In the genomic region with DNA sequence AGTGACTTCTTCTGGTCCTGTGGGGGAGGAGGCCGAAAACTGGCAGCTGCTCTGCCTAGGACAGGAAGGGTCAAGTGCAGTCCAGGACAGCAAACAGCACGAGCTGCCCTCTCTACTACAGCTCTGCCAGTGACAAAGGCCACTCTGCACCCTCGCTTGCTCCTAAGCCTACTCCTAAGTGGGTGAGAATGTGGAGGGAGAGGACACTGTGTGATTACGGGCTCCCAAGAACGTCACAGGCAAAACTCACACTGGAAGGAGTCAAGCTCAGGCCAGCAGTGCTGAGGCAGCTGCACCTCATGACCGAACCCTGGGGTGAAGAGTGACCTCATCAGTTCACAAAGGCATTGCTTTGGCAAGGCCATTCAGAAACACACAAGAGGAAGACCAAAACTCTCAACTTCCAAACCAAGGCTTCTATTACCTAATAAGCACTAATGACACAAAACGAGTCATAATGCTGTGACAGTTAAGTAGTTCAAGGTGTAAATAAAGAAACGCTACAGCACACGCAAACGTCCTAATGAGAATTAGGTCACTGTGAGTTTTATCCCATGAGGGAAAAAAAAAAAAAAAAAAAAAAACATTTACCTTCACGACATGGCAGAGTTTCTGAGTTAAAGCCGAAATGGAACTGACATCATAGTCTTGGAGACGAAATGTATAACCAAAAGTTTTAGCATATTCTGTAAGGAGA, we compare ENCODE assay signal across 1 cellular context.
TF ChIP-seq lines count a peak whose summit lies in the region.

No MANE protein-coding gene starts in this region.

TF ChIP-seq in HEK293, 187 proteins besides CTCF, POLR2A, EP300 and RAD21 (continued from another document):
- peak; percentile 88 for TF ChIP-seq ZNF639 (tag by site-specific recombination; IDR thresholded peaks at IDR 0.05)
- TF ChIP-seq SP3 (tag by site-specific recombination; IDR thresholded peaks at IDR 0.05) = peak; percentile 32; the same call in 1 of the 2 replicates
- 0 out of 2 replicates have a peak, but pooled peaks have one; percentile 35 for TF ChIP-seq ZNF324 (tag by site-specific recombination; IDR thresholded peaks at IDR 0.05)
- TF ChIP-seq ZNF600 (tag by site-specific recombination; IDR thresholded peaks at IDR 0.05) = peak; percentile 84
- TF ChIP-seq TSHZ1 (tag by site-specific recombination; IDR thresholded peaks at IDR 0.05; ENCODE audit: borderline replicate concordance) = peak; percentile 67; the same call in 1 of the 2 replicates
- 0 out of 2 replicates have a peak, but pooled peaks have one; percentile 16 for TF ChIP-seq OSR2 (tag by site-specific recombination; IDR thresholded peaks at IDR 0.05)
- peak; percentile 98 for TF ChIP-seq ZNF629 (tag by site-specific recombination; IDR thresholded peaks at IDR 0.05)
- TF ChIP-seq SP7 (tag by site-specific recombination; IDR thresholded peaks at IDR 0.05) = peak; percentile 53
- TF ChIP-seq ZNF776 (tag by site-specific recombination; IDR thresholded peaks at IDR 0.05; ENCODE audit: borderline replicate concordance) = no peak
- peak; percentile 91 for TF ChIP-seq ZBTB21 (tag by site-specific recombination; IDR thresholded peaks at IDR 0.05)
- TF ChIP-seq ZNF24 (tag by site-specific recombination; IDR thresholded peaks at IDR 0.05) = peak; percentile 79; the same call in 1 of the 2 replicates
- TF ChIP-seq PRDM6 (tag by site-specific recombination; IDR thresholded peaks at IDR 0.05) = peak; percentile 59; the same call in 1 of the 2 replicates
- TF ChIP-seq, protein P1, sequence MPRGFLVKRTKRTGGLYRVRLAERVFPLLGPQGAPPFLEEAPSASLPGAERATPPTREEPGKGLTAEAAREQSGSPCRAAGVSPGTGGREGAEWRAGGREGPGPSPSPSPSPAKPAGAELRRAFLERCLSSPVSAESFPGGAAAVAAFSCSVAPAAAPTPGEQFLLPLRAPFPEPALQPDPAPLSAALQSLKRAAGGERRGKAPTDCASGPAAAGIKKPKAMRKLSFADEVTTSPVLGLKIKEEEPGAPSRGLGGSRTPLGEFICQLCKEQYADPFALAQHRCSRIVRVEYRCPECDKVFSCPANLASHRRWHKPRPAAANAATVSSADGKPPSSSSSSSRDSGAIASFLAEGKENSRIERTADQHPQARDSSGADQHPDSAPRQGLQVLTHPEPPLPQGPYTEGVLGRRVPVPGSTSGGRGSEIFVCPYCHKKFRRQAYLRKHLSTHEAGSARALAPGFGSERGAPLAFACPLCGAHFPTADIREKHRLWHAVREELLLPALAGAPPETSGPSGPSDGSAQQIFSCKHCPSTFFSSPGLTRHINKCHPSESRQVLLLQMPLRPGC (tag by site-specific recombination; IDR thresholded peaks at IDR 0.05) = peak; percentile 80
- TF ChIP-seq ZNF366 (tag by site-specific recombination; conservative IDR thresholded peaks at IDR 0.05) = peak; percentile 82
- TF ChIP-seq ZNF623 (tag by site-specific recombination; IDR thresholded peaks at IDR 0.05) = no peak
- TF ChIP-seq ZFP37 (tag by site-specific recombination; IDR thresholded peaks at IDR 0.05) = no peak
- no peak for TF ChIP-seq ZNF768 (tag by site-specific recombination; IDR thresholded peaks at IDR 0.05)
- 0 out of 2 replicates have a peak, but pooled peaks have one; percentile 70 for TF ChIP-seq ZNF184 (tag by site-specific recombination; IDR thresholded peaks at IDR 0.05)
- TF ChIP-seq, protein P2, sequence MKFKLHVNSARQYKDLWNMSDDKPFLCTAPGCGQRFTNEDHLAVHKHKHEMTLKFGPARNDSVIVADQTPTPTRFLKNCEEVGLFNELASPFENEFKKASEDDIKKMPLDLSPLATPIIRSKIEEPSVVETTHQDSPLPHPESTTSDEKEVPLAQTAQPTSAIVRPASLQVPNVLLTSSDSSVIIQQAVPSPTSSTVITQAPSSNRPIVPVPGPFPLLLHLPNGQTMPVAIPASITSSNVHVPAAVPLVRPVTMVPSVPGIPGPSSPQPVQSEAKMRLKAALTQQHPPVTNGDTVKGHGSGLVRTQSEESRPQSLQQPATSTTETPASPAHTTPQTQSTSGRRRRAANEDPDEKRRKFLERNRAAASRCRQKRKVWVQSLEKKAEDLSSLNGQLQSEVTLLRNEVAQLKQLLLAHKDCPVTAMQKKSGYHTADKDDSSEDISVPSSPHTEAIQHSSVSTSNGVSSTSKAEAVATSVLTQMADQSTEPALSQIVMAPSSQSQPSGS (tag by site-specific recombination; IDR thresholded peaks at IDR 0.05; ENCODE audit: low read depth) = peak; percentile 54
